Comparison of ENCODE assay signal across 1 cellular context in genomic region chr1:119621714-119622113, GRCh38.
TF ChIP-seq lines count a peak whose summit lies in the region.

No MANE protein-coding gene starts in this region.

TF ChIP-seq in WTC11, 78 proteins besides CTCF, POLR2A, EP300 and RAD21 (continued from another document):
- TF ChIP-seq ARID4B (CRISPR knock-in tag; IDR thresholded peaks at IDR 0.05; ENCODE audit: borderline replicate concordance), result no peak
- TF ChIP-seq, protein P1, sequence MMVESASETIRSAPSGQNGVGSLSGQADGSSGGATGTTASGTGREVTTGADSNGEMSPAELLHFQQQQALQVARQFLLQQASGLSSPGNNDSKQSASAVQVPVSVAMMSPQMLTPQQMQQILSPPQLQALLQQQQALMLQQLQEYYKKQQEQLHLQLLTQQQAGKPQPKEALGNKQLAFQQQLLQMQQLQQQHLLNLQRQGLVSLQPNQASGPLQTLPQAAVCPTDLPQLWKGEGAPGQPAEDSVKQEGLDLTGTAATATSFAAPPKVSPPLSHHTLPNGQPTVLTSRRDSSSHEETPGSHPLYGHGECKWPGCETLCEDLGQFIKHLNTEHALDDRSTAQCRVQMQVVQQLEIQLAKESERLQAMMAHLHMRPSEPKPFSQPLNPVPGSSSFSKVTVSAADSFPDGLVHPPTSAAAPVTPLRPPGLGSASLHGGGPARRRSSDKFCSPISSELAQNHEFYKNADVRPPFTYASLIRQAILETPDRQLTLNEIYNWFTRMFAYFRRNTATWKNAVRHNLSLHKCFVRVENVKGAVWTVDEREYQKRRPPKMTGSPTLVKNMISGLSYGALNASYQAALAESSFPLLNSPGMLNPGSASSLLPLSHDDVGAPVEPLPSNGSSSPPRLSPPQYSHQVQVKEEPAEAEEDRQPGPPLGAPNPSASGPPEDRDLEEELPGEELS (CRISPR knock-in tag; IDR thresholded peaks at IDR 0.05), result no peak
- TF ChIP-seq KAT7 (CRISPR knock-in tag; IDR thresholded peaks at IDR 0.05; ENCODE audit: borderline replicate concordance), result no peak
- TF ChIP-seq, protein P2, sequence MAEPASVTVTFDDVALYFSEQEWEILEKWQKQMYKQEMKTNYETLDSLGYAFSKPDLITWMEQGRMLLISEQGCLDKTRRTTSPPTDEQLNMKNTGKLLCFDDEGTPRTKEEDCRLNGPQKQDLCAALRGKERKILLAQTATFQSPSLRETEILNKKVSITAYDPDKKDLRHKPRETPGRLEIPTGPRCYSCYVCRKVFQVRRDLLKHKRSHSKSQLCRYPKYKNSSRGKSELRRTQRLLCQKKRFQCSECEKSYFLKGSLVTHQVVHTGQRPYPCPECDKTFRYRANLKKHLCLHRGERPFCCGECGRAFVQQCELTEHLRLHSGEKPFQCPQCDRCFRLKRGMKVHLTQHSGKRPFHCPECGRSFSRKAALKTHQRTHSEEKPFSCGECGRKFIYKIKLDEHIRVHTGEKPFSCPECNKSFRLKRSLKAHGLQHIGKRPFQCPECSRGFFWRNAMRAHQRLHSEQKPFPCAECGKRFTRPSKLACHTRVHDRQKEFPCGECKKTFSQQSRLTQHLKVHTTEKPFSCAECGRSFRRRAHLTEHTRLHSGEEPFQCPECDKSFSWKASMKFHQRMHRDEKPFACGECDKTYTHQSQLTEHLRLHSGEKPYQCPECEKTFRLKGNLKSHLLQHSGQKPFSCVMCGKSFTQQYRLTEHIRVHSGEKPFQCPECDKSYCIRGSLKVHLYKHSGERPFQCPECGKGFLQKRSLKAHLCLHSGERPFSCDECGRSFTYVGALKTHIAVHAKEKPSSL (CRISPR knock-in tag; conservative IDR thresholded peaks at IDR 0.05), result no peak
- no peak for TF ChIP-seq FOXK1 (CRISPR knock-in tag; IDR thresholded peaks at IDR 0.05)
- TF ChIP-seq STAT6 (CRISPR knock-in tag; conservative IDR thresholded peaks at IDR 0.05; ENCODE audit: low read depth), result no peak
- TF ChIP-seq GABPB1 (CRISPR knock-in tag; IDR thresholded peaks at IDR 0.05), result no peak
- no peak for TF ChIP-seq ZNF263 (CRISPR knock-in tag; IDR thresholded peaks at IDR 0.05; ENCODE audit: low read depth)
